ENCODE assay signal across 1 cellular context in the genomic region with DNA sequence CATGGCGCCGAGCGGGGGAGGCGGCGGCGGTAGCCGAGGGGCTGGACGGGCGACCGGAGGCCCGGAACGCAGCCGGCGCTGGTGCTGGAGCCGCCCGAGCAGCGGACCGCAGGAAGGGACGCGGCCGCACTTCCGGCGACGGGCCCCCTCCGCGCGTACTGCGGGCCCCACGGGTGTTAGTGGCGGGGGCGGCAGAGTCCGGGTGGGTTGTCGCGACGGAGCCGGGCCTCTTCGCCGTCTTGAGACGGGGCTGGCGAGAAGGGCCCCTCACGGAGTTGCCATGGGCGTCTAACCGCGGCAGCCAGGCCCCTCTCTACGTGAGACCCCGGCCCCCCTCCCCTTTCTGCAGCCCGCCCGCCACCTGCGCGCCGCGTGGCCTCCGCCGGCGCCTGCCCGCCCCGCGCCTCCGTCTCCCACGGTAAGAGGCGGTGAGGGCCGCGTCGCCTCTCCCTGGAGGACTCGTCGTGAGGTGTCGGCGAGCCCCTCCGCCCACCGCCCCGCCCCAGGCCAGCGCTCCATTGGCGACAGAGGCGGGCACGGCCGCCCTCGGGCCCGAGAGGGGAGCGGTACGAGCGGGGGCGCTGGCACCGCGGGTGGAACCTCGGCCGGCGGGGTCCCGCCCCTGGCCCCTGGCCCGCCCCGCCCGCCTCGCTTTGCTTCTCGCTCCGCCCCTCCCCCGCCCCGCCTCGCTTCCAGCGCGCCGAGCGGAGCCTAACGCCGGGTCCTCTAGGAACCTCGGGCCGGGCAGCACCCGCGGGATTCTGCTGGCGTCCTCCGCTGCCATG.
TF ChIP-seq lines count a peak whose summit lies in the region.

Gene VPS9D1, minus strand, starts transcription at position 40 of the 785 bp plus-strand sequence. Its CDS starts 37 bp downstream, at position 3.
A gene with protein sequence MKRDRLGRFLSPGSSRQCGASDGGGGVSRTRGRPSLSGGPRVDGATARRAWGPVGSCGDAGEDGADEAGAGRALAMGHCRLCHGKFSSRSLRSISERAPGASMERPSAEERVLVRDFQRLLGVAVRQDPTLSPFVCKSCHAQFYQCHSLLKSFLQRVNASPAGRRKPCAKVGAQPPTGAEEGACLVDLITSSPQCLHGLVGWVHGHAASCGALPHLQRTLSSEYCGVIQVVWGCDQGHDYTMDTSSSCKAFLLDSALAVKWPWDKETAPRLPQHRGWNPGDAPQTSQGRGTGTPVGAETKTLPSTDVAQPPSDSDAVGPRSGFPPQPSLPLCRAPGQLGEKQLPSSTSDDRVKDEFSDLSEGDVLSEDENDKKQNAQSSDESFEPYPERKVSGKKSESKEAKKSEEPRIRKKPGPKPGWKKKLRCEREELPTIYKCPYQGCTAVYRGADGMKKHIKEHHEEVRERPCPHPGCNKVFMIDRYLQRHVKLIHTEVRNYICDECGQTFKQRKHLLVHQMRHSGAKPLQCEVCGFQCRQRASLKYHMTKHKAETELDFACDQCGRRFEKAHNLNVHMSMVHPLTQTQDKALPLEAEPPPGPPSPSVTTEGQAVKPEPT (plus strand): TSS at position 679 of the 785 bp plus-strand sequence. CDS start 104 bp downstream, at position 783.

TF ChIP-seq in HepG2, 621 proteins besides CTCF, POLR2A, EP300 and RAD21 (continued from another document and continues in another):
- TF ChIP-seq, protein P1, sequence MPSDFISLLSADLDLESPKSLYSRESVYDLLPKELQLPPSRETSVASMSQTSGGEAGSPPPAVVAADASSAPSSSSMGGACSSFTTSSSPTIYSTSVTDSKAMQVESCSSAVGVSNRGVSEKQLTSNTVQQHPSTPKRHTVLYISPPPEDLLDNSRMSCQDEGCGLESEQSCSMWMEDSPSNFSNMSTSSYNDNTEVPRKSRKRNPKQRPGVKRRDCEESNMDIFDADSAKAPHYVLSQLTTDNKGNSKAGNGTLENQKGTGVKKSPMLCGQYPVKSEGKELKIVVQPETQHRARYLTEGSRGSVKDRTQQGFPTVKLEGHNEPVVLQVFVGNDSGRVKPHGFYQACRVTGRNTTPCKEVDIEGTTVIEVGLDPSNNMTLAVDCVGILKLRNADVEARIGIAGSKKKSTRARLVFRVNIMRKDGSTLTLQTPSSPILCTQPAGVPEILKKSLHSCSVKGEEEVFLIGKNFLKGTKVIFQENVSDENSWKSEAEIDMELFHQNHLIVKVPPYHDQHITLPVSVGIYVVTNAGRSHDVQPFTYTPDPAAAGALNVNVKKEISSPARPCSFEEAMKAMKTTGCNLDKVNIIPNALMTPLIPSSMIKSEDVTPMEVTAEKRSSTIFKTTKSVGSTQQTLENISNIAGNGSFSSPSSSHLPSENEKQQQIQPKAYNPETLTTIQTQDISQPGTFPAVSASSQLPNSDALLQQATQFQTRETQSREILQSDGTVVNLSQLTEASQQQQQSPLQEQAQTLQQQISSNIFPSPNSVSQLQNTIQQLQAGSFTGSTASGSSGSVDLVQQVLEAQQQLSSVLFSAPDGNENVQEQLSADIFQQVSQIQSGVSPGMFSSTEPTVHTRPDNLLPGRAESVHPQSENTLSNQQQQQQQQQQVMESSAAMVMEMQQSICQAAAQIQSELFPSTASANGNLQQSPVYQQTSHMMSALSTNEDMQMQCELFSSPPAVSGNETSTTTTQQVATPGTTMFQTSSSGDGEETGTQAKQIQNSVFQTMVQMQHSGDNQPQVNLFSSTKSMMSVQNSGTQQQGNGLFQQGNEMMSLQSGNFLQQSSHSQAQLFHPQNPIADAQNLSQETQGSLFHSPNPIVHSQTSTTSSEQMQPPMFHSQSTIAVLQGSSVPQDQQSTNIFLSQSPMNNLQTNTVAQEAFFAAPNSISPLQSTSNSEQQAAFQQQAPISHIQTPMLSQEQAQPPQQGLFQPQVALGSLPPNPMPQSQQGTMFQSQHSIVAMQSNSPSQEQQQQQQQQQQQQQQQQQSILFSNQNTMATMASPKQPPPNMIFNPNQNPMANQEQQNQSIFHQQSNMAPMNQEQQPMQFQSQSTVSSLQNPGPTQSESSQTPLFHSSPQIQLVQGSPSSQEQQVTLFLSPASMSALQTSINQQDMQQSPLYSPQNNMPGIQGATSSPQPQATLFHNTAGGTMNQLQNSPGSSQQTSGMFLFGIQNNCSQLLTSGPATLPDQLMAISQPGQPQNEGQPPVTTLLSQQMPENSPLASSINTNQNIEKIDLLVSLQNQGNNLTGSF (CRISPR knock-in tag; IDR thresholded peaks at IDR 0.05): peak; percentile 74
- TF ChIP-seq, protein P2, sequence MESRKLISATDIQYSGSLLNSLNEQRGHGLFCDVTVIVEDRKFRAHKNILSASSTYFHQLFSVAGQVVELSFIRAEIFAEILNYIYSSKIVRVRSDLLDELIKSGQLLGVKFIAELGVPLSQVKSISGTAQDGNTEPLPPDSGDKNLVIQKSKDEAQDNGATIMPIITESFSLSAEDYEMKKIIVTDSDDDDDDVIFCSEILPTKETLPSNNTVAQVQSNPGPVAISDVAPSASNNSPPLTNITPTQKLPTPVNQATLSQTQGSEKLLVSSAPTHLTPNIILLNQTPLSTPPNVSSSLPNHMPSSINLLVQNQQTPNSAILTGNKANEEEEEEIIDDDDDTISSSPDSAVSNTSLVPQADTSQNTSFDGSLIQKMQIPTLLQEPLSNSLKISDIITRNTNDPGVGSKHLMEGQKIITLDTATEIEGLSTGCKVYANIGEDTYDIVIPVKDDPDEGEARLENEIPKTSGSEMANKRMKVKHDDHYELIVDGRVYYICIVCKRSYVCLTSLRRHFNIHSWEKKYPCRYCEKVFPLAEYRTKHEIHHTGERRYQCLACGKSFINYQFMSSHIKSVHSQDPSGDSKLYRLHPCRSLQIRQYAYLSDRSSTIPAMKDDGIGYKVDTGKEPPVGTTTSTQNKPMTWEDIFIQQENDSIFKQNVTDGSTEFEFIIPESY (CRISPR knock-in tag; IDR thresholded peaks at IDR 0.05): no peak
- 0 out of 2 replicates have a peak, but pooled peaks have one; percentile 52 for TF ChIP-seq ZNF570 (CRISPR knock-in tag; IDR thresholded peaks at IDR 0.05; ENCODE audit: borderline replicate concordance)
- TF ChIP-seq ATF7-NPFF (CRISPR knock-in tag; IDR thresholded peaks at IDR 0.05; ENCODE audit: low read depth): peak; percentile 98
- peak; percentile 66 for TF ChIP-seq MXD4 (CRISPR knock-in tag; IDR thresholded peaks at IDR 0.05)
- TF ChIP-seq ZNF572 (CRISPR knock-in tag; IDR thresholded peaks at IDR 0.05): no peak
- peak; percentile 91; the same call in 1 of the 2 replicates for TF ChIP-seq RARG (CRISPR knock-in tag; IDR thresholded peaks at IDR 0.05; ENCODE audit: low read depth)
- TF ChIP-seq, protein P3, sequence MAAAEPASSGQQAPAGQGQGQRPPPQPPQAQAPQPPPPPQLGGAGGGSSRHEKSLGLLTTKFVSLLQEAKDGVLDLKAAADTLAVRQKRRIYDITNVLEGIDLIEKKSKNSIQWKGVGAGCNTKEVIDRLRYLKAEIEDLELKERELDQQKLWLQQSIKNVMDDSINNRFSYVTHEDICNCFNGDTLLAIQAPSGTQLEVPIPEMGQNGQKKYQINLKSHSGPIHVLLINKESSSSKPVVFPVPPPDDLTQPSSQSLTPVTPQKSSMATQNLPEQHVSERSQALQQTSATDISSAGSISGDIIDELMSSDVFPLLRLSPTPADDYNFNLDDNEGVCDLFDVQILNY (CRISPR knock-in tag; conservative IDR thresholded peaks at IDR 0.05): no peak; the same call in 1 of the 2 replicates
- no peak for TF ChIP-seq HINFP (CRISPR knock-in tag; IDR thresholded peaks at IDR 0.05; ENCODE audit: low read depth)
- peak; percentile 68 for TF ChIP-seq ZBTB20 (CRISPR knock-in tag; IDR thresholded peaks at IDR 0.05; ENCODE audit: borderline replicate concordance, low read depth)
- TF ChIP-seq TRAFD1 (CRISPR knock-in tag; IDR thresholded peaks at IDR 0.05; ENCODE audit: borderline replicate concordance): no peak
- TF ChIP-seq, protein P4, sequence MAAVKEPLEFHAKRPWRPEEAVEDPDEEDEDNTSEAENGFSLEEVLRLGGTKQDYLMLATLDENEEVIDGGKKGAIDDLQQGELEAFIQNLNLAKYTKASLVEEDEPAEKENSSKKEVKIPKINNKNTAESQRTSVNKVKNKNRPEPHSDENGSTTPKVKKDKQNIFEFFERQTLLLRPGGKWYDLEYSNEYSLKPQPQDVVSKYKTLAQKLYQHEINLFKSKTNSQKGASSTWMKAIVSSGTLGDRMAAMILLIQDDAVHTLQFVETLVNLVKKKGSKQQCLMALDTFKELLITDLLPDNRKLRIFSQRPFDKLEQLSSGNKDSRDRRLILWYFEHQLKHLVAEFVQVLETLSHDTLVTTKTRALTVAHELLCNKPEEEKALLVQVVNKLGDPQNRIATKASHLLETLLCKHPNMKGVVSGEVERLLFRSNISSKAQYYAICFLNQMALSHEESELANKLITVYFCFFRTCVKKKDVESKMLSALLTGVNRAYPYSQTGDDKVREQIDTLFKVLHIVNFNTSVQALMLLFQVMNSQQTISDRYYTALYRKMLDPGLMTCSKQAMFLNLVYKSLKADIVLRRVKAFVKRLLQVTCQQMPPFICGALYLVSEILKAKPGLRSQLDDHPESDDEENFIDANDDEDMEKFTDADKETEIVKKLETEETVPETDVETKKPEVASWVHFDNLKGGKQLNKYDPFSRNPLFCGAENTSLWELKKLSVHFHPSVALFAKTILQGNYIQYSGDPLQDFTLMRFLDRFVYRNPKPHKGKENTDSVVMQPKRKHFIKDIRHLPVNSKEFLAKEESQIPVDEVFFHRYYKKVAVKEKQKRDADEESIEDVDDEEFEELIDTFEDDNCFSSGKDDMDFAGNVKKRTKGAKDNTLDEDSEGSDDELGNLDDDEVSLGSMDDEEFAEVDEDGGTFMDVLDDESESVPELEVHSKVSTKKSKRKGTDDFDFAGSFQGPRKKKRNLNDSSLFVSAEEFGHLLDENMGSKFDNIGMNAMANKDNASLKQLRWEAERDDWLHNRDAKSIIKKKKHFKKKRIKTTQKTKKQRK (IDR thresholded peaks at IDR 0.05; ENCODE audit: low read length): no peak
- TF ChIP-seq, protein P5, sequence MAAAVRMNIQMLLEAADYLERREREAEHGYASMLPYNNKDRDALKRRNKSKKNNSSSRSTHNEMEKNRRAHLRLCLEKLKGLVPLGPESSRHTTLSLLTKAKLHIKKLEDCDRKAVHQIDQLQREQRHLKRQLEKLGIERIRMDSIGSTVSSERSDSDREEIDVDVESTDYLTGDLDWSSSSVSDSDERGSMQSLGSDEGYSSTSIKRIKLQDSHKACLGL (CRISPR knock-in tag; IDR thresholded peaks at IDR 0.05): no peak; the same call in 1 of the 2 replicates
- TF ChIP-seq ZNF556 (CRISPR knock-in tag; IDR thresholded peaks at IDR 0.05; ENCODE audit: borderline replicate concordance): peak; percentile 98
- TF ChIP-seq ZNF768 (CRISPR knock-in tag; IDR thresholded peaks at IDR 0.05): peak; percentile 79
- TF ChIP-seq ZNF235 (CRISPR knock-in tag; IDR thresholded peaks at IDR 0.05; ENCODE audit: borderline replicate concordance): no peak; the same call in 1 of the 2 replicates
- no peak for TF ChIP-seq ZNF879 (CRISPR knock-in tag; IDR thresholded peaks at IDR 0.05)
- TF ChIP-seq NCOA5 (CRISPR knock-in tag; IDR thresholded peaks at IDR 0.05): no peak
- TF ChIP-seq ZFYVE20 (CRISPR knock-in tag; IDR thresholded peaks at IDR 0.05; ENCODE audit: borderline replicate concordance, low read depth): peak; percentile 52; the same call in 1 of the 2 replicates
- peak; percentile 34; the same call in 1 of the 2 replicates for TF ChIP-seq KDM4B (CRISPR knock-in tag; IDR thresholded peaks at IDR 0.05)
- TF ChIP-seq SNAPC4 (CRISPR knock-in tag; IDR thresholded peaks at IDR 0.05): no peak
- no peak for TF ChIP-seq TCF12 (IDR thresholded peaks at IDR 0.05)
- TF ChIP-seq TCF12 (CRISPR knock-in tag; IDR thresholded peaks at IDR 0.05): no peak; the same call in 1 of the 2 replicates
- TF ChIP-seq ZMYM2 (CRISPR knock-in tag; IDR thresholded peaks at IDR 0.05): peak; percentile 44; the same call in 1 of the 2 replicates
- peak; percentile 99; the same call in 1 of the 2 replicates for TF ChIP-seq ZNF451 (CRISPR knock-in tag; IDR thresholded peaks at IDR 0.05)
